5 cellular contexts compared by ENCODE assay signal in the genomic region with DNA sequence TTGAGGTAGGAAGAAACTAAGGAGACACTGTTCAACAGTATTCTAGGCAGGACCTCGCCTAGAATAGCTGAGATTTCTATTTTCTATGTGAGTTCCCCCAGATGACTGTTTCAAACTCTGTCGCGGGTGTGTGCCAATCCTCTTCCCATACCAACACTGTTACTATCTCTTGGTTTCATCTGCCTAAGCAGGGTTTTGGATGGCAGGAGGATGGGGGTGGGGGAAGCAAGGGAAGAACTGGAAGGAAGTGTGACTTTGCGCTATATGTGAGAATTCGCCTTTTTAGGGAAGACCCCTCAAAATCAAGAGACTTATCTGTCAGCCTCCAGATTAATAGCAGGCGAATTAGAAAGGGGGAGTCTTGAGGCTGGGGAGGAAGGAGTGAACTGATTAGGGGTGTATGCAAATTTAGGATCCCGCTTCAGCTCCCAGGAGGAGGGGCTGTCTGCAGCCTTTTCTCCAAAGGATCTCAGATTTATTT. TPM values are rescaled to one million over a fixed set of nuclear protein-coding genes. Genes with fewer than 3 reads are reported as not detected.
A peak's percentile ranks its signal among the peaks of the same experiment; 100 is the strongest.
DNase-seq lines count a peak whose midpoint lies in the region; ATAC-seq and TF ChIP-seq lines count a peak whose summit lies in the region.

No MANE protein-coding gene starts in this region.

- TF ChIP-seq POLR2A in HCT116 (IDR thresholded peaks at IDR 0.05; ENCODE audit: borderline replicate concordance, extremely low read depth, insufficient read depth, insufficient read length), result peak; percentile 59

- CTCF ChIA-PET in HCT116 (lab: Charles Lee), result interaction anchor here (1.4 kb wide), 1 partner anchor 14 kb away, joined by 3 read pairs; no protein-coding TSS in a partner anchor

- H3K9ac ChIP-seq in HCT116 (ENCODE audit: low read length) (peak overlapping the region; percentile 82), iPS-18a (ENCODE audit: low read length) (peak overlapping the region; percentile 67)

- peak overlapping the region; percentile 96 for H3K4me2 ChIP-seq in HCT116 (ENCODE audit: low read length)

- H3K36me3 ChIP-seq in HCT116 (ENCODE audit: control insufficient read depth in 1 of 2, insufficient read depth in 2 of 2, low read length in 2 of 2) (peaks cover 0 to 3% of the 10 kb centered on the region in 2 experiments; a peak in 2 of 4 replicates), iPS-18a (ENCODE audit: control insufficient read depth, low read depth, low read length) (peaks cover 9% of the 10 kb centered on the region)

- ATAC-seq in HCT116, result peak; percentile 3
- ATAC-seq in GM21723 (IDR thresholded peaks at IDR 0.05; ENCODE audit: unreplicated experiment), result no peak
- ATAC-seq in GM19324 (IDR thresholded peaks at IDR 0.05; ENCODE audit: low FRiP score, unreplicated experiment), result no peak

- no peaks in the 10 kb centered on the region for H3K9me3 ChIP-seq in HCT116 (ENCODE audit: control insufficient read depth in 1 of 2, insufficient read depth in 1 of 2, low read depth in 1 of 2, low read length in 2 of 2)
- no peaks in the 10 kb centered on the region for H3K9me3 ChIP-seq in iPS-18a (ENCODE audit: control insufficient read depth, low read depth, low read length)

- H3K9me2 ChIP-seq in HCT116 (ENCODE audit: insufficient read depth), result no peaks in the 10 kb centered on the region

- intact Hi-C loops in HCT116 (cut with micrococcal nuclease), result no loop called here

- peaks cover 18 to 45% of the 10 kb centered on the region in 2 experiments for H3K4me1 ChIP-seq in HCT116 (ENCODE audit: control insufficient read depth in 1 of 2, insufficient read depth in 2 of 2, low read length in 2 of 2)
- H3K4me1 ChIP-seq in iPS-18a (ENCODE audit: control insufficient read depth, low read depth, low read length), result peaks cover 16% of the 10 kb centered on the region

- H3K4me3 ChIP-seq in HCT116 (replicated peaks in 1 of 2; ENCODE audit: low read depth in 1 of 2, low read length in 2 of 2) (peak overlapping the region; percentile 76 to 81), iPS-18a (ENCODE audit: low read length) (peak overlapping the region; percentile 63)

- RAD21 ChIA-PET in HCT116 (lab: Charles Lee; ENCODE audit: low non-redundant PET in 1 of 2, low total read pairs in 2 of 2, uncharacterized antibody in 2 of 2, unreplicated experiment in 2 of 2), result no interaction called here

- no peaks in the 10 kb centered on the region for H4K20me1 ChIP-seq in HCT116 (ENCODE audit: insufficient read depth)

- H3K79me2 ChIP-seq in HCT116 (ENCODE audit: insufficient read depth, low read length), result peaks cover 39% of the 10 kb centered on the region

- TF ChIP-seq CTCF in HCT116 (IDR thresholded peaks at IDR 0.05 in 2 of 3, conservative IDR thresholded peaks at IDR 0.05 in 1 of 3; ENCODE audit: borderline replicate concordance in 1 of 3, insufficient read depth in 1 of 3, low read depth in 2 of 3, low read length in 2 of 3), result no peak

- TF ChIP-seq RAD21 in HCT116 (IDR thresholded peaks at IDR 0.05; ENCODE audit: low read depth), result no peak

- POLR2A ChIA-PET in HCT116 (lab: Charles Lee), result interaction anchor here (0.7 to 1.3 kb wide), 4 partner anchors 26 to 1700 kb away, joined by 3 to 4 read pairs (median 3); no protein-coding TSS in a partner anchor

- peak overlapping the region; percentile 88 for H3K27ac ChIP-seq in HCT116 (ENCODE audit: low read depth, low read length)
- H3K27ac ChIP-seq in iPS-18a (ENCODE audit: low read length), result peak overlapping the region; percentile 74

- DNase-seq in HCT116 (ENCODE audit: low read depth, low spot score) (peak; percentile 36), SW480 (ENCODE audit: low spot score) (peak; percentile 46)

- H2AFZ ChIP-seq in HCT116 (ENCODE audit: low read depth, low read length, poor library complexity, severe bottlenecking), result no peak overlapping the region

- TSS peak; percentile 40 for BruUV-seq in HCT116 (replicated peaks; lab: Mats Ljungman, UMichigan)

- H3K27me3 ChIP-seq in HCT116 (ENCODE audit: insufficient read depth, low read length), result no peaks in the 10 kb centered on the region
- H3K27me3 ChIP-seq in iPS-18a (ENCODE audit: control insufficient read depth, insufficient read depth, low read length), result no peaks in the 10 kb centered on the region

TF ChIP-seq in HCT116, 20 proteins besides CTCF, POLR2A, EP300 and RAD21:
- TF ChIP-seq POLR2AphosphoS5 (IDR thresholded peaks at IDR 0.05; ENCODE audit: low read depth, low read length) (peak; percentile 65), YY1 (IDR thresholded peaks at IDR 0.05; ENCODE audit: extremely low read depth, insufficient replicate concordance, low read depth, low read length) (no peak)

RNA-seq across cellular contexts. Expression of a gene that starts 0.5 kb away (rescaled TPM):
- total RNA-seq in HCT116 (2021; ENCODE audit: unreplicated experiment), result 50.6 TPM
- polyA plus RNA-seq in HCT116 (2012), result 67.8 and 69.6 TPM in 2 replicates

RNA-seq across cellular contexts. Expression of a gene that starts 3.5 kb away (rescaled TPM):
- 99.6 TPM for total RNA-seq in HCT116 (2021; ENCODE audit: unreplicated experiment)
- polyA plus RNA-seq in HCT116 (2012), result 44.3 and 45.4 TPM in 2 replicates

RNA-seq across cellular contexts. Expression of a gene that starts 53.4 kb away (rescaled TPM):
- 32.9 TPM for total RNA-seq in HCT116 (2021; ENCODE audit: unreplicated experiment)
- 51.0 and 68.2 TPM in 2 replicates for polyA plus RNA-seq in HCT116 (2012)

RNA-seq across cellular contexts. Expression of a gene that starts 55.3 kb away (rescaled TPM):
- 43.8 TPM for total RNA-seq in HCT116 (2021; ENCODE audit: unreplicated experiment)
- 59.2 and 64.4 TPM in 2 replicates for polyA plus RNA-seq in HCT116 (2012)
